In genomic region chr21:39182484-39183271, GRCh38 we compare ENCODE assay signal across 8 cellular contexts. TPM values are rescaled to one million over a fixed set of nuclear protein-coding genes. Genes with fewer than 3 reads are reported as not detected.
DNase-seq lines count a peak whose midpoint lies in the region; ATAC-seq and TF ChIP-seq lines count a peak whose summit lies in the region.

No MANE protein-coding gene starts in this region.

- CTCF ChIA-PET in HEK293 (lab: Yijun Ruan, JAX): interaction anchor here (0.7 to 1.3 kb wide), 5 partner anchors 9 to 258 kb away, joined by 3 to 4 read pairs (median 4); no protein-coding TSS in a partner anchor

- H3K27me3 ChIP-seq in GM06990 (replicated peaks; ENCODE audit: control insufficient read depth, insufficient read depth, low read length): no peaks in the 10 kb centered on the region
- H3K27me3 ChIP-seq in SJCRH30: no peaks in the 10 kb centered on the region
- no peaks in the 10 kb centered on the region for H3K27me3 ChIP-seq in endocrine pancreas (ENCODE audit: control insufficient read depth, insufficient read depth, low read length)
- H3K27me3 ChIP-seq in muscle layer of duodenum (ENCODE audit: low read depth, low read length): no peaks in the 10 kb centered on the region

- peak overlapping the region; percentile 80 for H3K9ac ChIP-seq in endocrine pancreas (ENCODE audit: control insufficient read depth, insufficient read depth, low read length)

- H3K9me3 ChIP-seq in HEK293 (ENCODE audit: control insufficient read depth, insufficient read depth, low read depth, low read length) (no peaks in the 10 kb centered on the region), SJCRH30 (replicated peaks) (no peaks in the 10 kb centered on the region), endocrine pancreas (ENCODE audit: control insufficient read depth, low read length) (no peaks in the 10 kb centered on the region), muscle layer of duodenum (ENCODE audit: control insufficient read depth in 1 of 2, low read length in 2 of 2) (no peaks in the 10 kb centered on the region)

- peak overlapping the region; percentile 86 for H3K27ac ChIP-seq in HEK293 (ENCODE audit: extremely low read depth, low read depth, low read length)
- H3K27ac ChIP-seq in SJCRH30: peak overlapping the region; percentile 86
- peak overlapping the region; percentile 82 for H3K27ac ChIP-seq in muscle layer of duodenum (ENCODE audit: low read length)

- ATAC-seq in GM21423 (IDR thresholded peaks at IDR 0.05; ENCODE audit: unreplicated experiment): no peak

- H3K4me3 ChIP-seq in GM06990 (replicated peaks; ENCODE audit: low read depth, low read length) (peak overlapping the region; percentile 99), HEK293 (ENCODE audit: low read depth, low read length) (peak overlapping the region; percentile 89), SJCRH30 (peak overlapping the region; percentile 85), endocrine pancreas (ENCODE audit: control insufficient read depth, insufficient read depth, low read length) (peak overlapping the region; percentile 82), muscle layer of duodenum (ENCODE audit: low read depth in 1 of 2, low read length in 2 of 2) (peak overlapping the region; percentile 80 to 95)

- H3K4me1 ChIP-seq in HEK293 (ENCODE audit: control insufficient read depth, insufficient read depth, low read length) (0 out of 2 replicates have a peak, but pooled peaks cover 3% of the 10 kb centered on the region), SJCRH30 (no peaks in the 10 kb centered on the region; the same call in 1 of the 2 replicates), endocrine pancreas (ENCODE audit: control insufficient read depth, insufficient read depth, low read length) (peaks cover 22% of the 10 kb centered on the region), muscle layer of duodenum (ENCODE audit: control insufficient read depth in 1 of 2, insufficient read depth in 2 of 2, low read length in 2 of 2) (peaks cover 0 to 22% of the 10 kb centered on the region in 2 donors)

- no peak for TF ChIP-seq CTCF in GM06990 (IDR thresholded peaks at IDR 0.05; ENCODE audit: insufficient read depth, low read length, poor library complexity, severe bottlenecking)
- no peak; the same call in 1 of the 2 replicates for TF ChIP-seq CTCF in HEK293 (tag by site-specific recombination; IDR thresholded peaks at IDR 0.05)

- POLR2A ChIA-PET in HEK293 (lab: Yijun Ruan, JAX): interaction anchor here (0.6 to 2.4 kb wide), 14 partner anchors 9 to 1660 kb away, joined by 3 to 31 read pairs (median 6); partner anchors contain the start of genes BRWD1 and HMGN1

- peaks cover 7% of the 10 kb centered on the region for H3K36me3 ChIP-seq in GM06990 (ENCODE audit: control insufficient read depth, insufficient read depth, low read length)
- peaks cover 21 to 32% of the 10 kb centered on the region in 2 experiments for H3K36me3 ChIP-seq in HEK293 (ENCODE audit: control insufficient read depth in 2 of 2, insufficient read depth in 1 of 2, low read length in 2 of 2)
- peaks cover 23% of the 10 kb centered on the region for H3K36me3 ChIP-seq in SJCRH30
- peaks cover 3% of the 10 kb centered on the region for H3K36me3 ChIP-seq in endocrine pancreas (ENCODE audit: control insufficient read depth, insufficient read depth, low read length)
- peaks cover 0 to 3% of the 10 kb centered on the region in 2 donors for H3K36me3 ChIP-seq in muscle layer of duodenum (ENCODE audit: control insufficient read depth in 1 of 2, insufficient read depth in 2 of 2, low read length in 2 of 2)

- DNase-seq in GM06990 (ENCODE audit: extremely low read depth, insufficient read length): no peak
- DNase-seq in SJCRH30: peak in 1 of 2 experiments; percentile 20
- DNase-seq in COLO668 (lab: John Stamatoyannopoulos, UW; ENCODE audit: unreplicated experiment): no peak
- DNase-seq in islet precursor cell: no peak

TF ChIP-seq in HEK293, 187 proteins besides CTCF, POLR2A, EP300 and RAD21 (continues in another document):
- TF ChIP-seq ZNF558 (tag by site-specific recombination; IDR thresholded peaks at IDR 0.05) (no peak), PRDM6 (tag by site-specific recombination; IDR thresholded peaks at IDR 0.05) (no peak), ZNF274 (IDR thresholded peaks at IDR 0.05; ENCODE audit: low read length) (no peak), ZNF274 (tag by site-specific recombination; IDR thresholded peaks at IDR 0.05; ENCODE audit: borderline replicate concordance) (no peak), ZNF747 (tag by site-specific recombination; IDR thresholded peaks at IDR 0.05) (no peak), SCRT1 (tag by site-specific recombination; IDR thresholded peaks at IDR 0.05; ENCODE audit: borderline replicate concordance) (no peak), ZNF521 (tag by site-specific recombination; IDR thresholded peaks at IDR 0.05) (no peak), ZNF23 (tag by site-specific recombination; IDR thresholded peaks at IDR 0.05; ENCODE audit: borderline replicate concordance) (0 out of 2 replicates have a peak, but pooled peaks have one; percentile 44), IKZF3 (tag by site-specific recombination; IDR thresholded peaks at IDR 0.05) (no peak), ZNF48 (tag by site-specific recombination; IDR thresholded peaks at IDR 0.05) (no peak), SETDB1 (IDR thresholded peaks at IDR 0.05; ENCODE audit: insufficient read length, low read length) (no peak), ZNF585B (tag by site-specific recombination; IDR thresholded peaks at IDR 0.05) (no peak), ZFP3 (tag by site-specific recombination; IDR thresholded peaks at IDR 0.05; ENCODE audit: low read depth) (no peak), TCF7L2 (IDR thresholded peaks at IDR 0.05; ENCODE audit: borderline replicate concordance, low read depth, low read length) (no peak), ZSCAN5A (tag by site-specific recombination; IDR thresholded peaks at IDR 0.05) (peak; percentile 99; the same call in 1 of the 2 replicates), SP3 (tag by site-specific recombination; IDR thresholded peaks at IDR 0.05) (no peak), KLF9 (tag by site-specific recombination; IDR thresholded peaks at IDR 0.05; ENCODE audit: low read depth) (no peak), ZBTB44 (tag by site-specific recombination; IDR thresholded peaks at IDR 0.05) (no peak), SCRT2 (tag by site-specific recombination; IDR thresholded peaks at IDR 0.05) (peak; percentile 53; the same call in 1 of the 2 replicates), ZNF433 (tag by site-specific recombination; IDR thresholded peaks at IDR 0.05; ENCODE audit: low read depth) (no peak), ZNF366 (tag by site-specific recombination; conservative IDR thresholded peaks at IDR 0.05) (peak; percentile 37; the same call in 1 of the 2 replicates), SP2 (tag by site-specific recombination; IDR thresholded peaks at IDR 0.05) (no peak), YY1 (tag by site-specific recombination; IDR thresholded peaks at IDR 0.05) (no peak), ZNF623 (tag by site-specific recombination; IDR thresholded peaks at IDR 0.05) (no peak; the same call in 1 of the 2 replicates), ZFP41 (tag by site-specific recombination; IDR thresholded peaks at IDR 0.05; ENCODE audit: borderline replicate concordance) (0 out of 2 replicates have a peak, but pooled peaks have one; percentile 70), ZNF169 (tag by site-specific recombination; IDR thresholded peaks at IDR 0.05) (no peak), KLF10 (tag by site-specific recombination; IDR thresholded peaks at IDR 0.05) (no peak), ZBTB7A (tag by site-specific recombination; IDR thresholded peaks at IDR 0.05; ENCODE audit: low read depth) (no peak), ZBTB48 (tag by site-specific recombination; IDR thresholded peaks at IDR 0.05) (no peak), GLI2 (tag by site-specific recombination; IDR thresholded peaks at IDR 0.05; ENCODE audit: borderline replicate concordance, low read depth) (no peak)

RNA-seq across cellular contexts. Expression of gene PSMG1, which starts 0.6 kb away (rescaled TPM):
- 134 and 135 TPM in 2 replicates for total RNA-seq in SJCRH30 (2014; rRNA removed; shearing (Covaris generic))
